In genomic region chr20:36461600-36462439, GRCh38 we compare ENCODE assay signal across 8 cellular contexts.
DNase-seq lines count a peak whose midpoint lies in the region; ATAC-seq, FAIRE-seq and TF ChIP-seq lines count a peak whose summit lies in the region.

No MANE protein-coding gene starts in this region.

- H3K4me1 ChIP-seq in A549: peaks cover 45% of the 10 kb centered on the region

- peak overlapping the region; percentile 100 for H3K4me2 ChIP-seq in A549

- peak overlapping the region; percentile 98 for H3K4me3 ChIP-seq in A549
- H3K4me3 ChIP-seq in cardiac fibroblast (replicated peaks in 1 of 2; ENCODE audit: low read depth in 2 of 2, low read length in 2 of 2): peak overlapping the region; percentile 84 to 87

- peak in 1 of 2 experiments; percentile 48 for DNase-seq in A549 (ENCODE audit: low read depth in 1 of 2, low spot score in 1 of 2)
- DNase-seq in GM12891 (ENCODE audit: insufficient read length, low spot score): peak; percentile 38
- DNase-seq in T-helper 22 cell (ENCODE audit: low read depth): peak; percentile 37
- DNase-seq in cardiac fibroblast (ENCODE audit: low read depth in 2 of 2): peak; percentile 53 to 71
- peak; percentile 79 for DNase-seq in islet precursor cell
- DNase-seq in stimulated activated CD4-positive, alpha-beta T cell treated with anti-CD3 and anti-CD28 coated beads, Interleukin-1b, Interleukin-23, amount 100 ng/mL, for 48 hours: peak; percentile 34
- no peak for DNase-seq in putamen (ENCODE audit: low spot score)

- CTCF ChIA-PET in A549 (lab: Yijun Ruan, JAX): interaction anchor here (0.6 to 1.5 kb wide), 2 partner anchors 247 to 508 kb away, joined by 3 to 4 read pairs; partner anchors contain the start of gene SCAND1

- peak; percentile 14 to 35; a peak in 3 of 6 replicates for ATAC-seq in A549
- ATAC-seq in HG03521 (IDR thresholded peaks at IDR 0.05; ENCODE audit: unreplicated experiment): peak; percentile 16

- no peaks in the 10 kb centered on the region for H3K9me3 ChIP-seq in A549

- 3% methylated on average over 38 of the region's 58 CpGs for WGBS in A549 (ENCODE audit: missing lambda C conversion rate)

- TF ChIP-seq POLR2A in A549 (IDR thresholded peaks at IDR 0.05; ENCODE audit: low read length) (no peak), GM12891 (IDR thresholded peaks at IDR 0.05; ENCODE audit: low read depth, low read length) (no peak)

- FAIRE-seq in A549 (lab: Jason Lieb, UNC) (no peak), GM12891 (lab: Jason Lieb, UNC) (no peak)

- TF ChIP-seq CTCF in A549 (IDR thresholded peaks at IDR 0.05) (no peak), cardiac fibroblast (IDR thresholded peaks at IDR 0.05; ENCODE audit: low read depth, low read length) (no peak)

- TF ChIP-seq RAD21 in A549 (conservative IDR thresholded peaks at IDR 0.05 in 1 of 2, IDR thresholded peaks at IDR 0.05 in 1 of 2): no peak

- TF ChIP-seq EP300 in A549 (IDR thresholded peaks at IDR 0.05): no peak

- POLR2A ChIA-PET in A549 (lab: Yijun Ruan, JAX): interaction anchor here (1.0 kb wide), 3 partner anchors 10 to 138 kb away, joined by 3 to 4 read pairs (median 3); no protein-coding TSS in a partner anchor

- H3K27ac ChIP-seq in A549: peak overlapping the region; percentile 95 to 99

TF ChIP-seq in A549, 52 proteins besides CTCF, POLR2A, EP300 and RAD21:
- no peak for TF ChIP-seq EHF (CRISPR knock-in tag; IDR thresholded peaks at IDR 0.05)
- peak in 1 of 2 experiments; percentile 9; a peak in 1 of 5 replicates for TF ChIP-seq JUN (IDR thresholded peaks at IDR 0.05)
TF ChIP-seq in A549: peak in this region for 1.

TF ChIP-seq in GM12891, 5 proteins besides CTCF, POLR2A, EP300 and RAD21:
- TF ChIP-seq POU2F2 (IDR thresholded peaks at IDR 0.05; ENCODE audit: low read depth, low read length) (no peak), PAX5 (IDR thresholded peaks at IDR 0.05; ENCODE audit: insufficient read depth, low read length, severe bottlenecking) (no peak), POLR2AphosphoS5 (IDR thresholded peaks at IDR 0.05; ENCODE audit: low read depth, low read length) (no peak), TAF1 (IDR thresholded peaks at IDR 0.05; ENCODE audit: low read depth, low read length) (no peak), SPI1 (IDR thresholded peaks at IDR 0.05; ENCODE audit: low read depth, low read length) (no peak)
